Comparison of ENCODE assay signal across 9 cellular contexts in genomic region chr6:683742-684440, GRCh38. TPM values are rescaled to one million over a fixed set of nuclear protein-coding genes. Genes with fewer than 3 reads are reported as not detected.
DNase-seq lines count a peak whose midpoint lies in the region; ATAC-seq and TF ChIP-seq lines count a peak whose summit lies in the region.
"Had no signal": no experiment of that assay in that cellular context is flagged by ENCODE, and none has a peak within 500 bp of the region (broad histone marks: within the 10 kb centered on the region; RNA-seq: fewer than 3 reads in every experiment).

No MANE protein-coding gene starts in this region.

- no peak for TF ChIP-seq POLR2A in suprapubic skin (IDR thresholded peaks at IDR 0.05)

- peaks cover 31% of the 10 kb centered on the region for H3K4me1 Mint-ChIP-seq in activated T-helper 2 cell treated with anti-CD3 and anti-CD28 coated beads, Interferon-gamma antibody, Interleukin-2, Interleukin-4, amounts not matched to agents 10 μg/mL and 5 μg/mL and 100 μg/mL, durations not matched to agents 14 hours and 24 hours and 36 hours (ENCODE audit: low read depth)

- H3K9me3 ChIP-seq in Karpas-422 (ENCODE audit: low read length) (no peaks in the 10 kb centered on the region), iPS-18a (ENCODE audit: control insufficient read depth, low read depth, low read length) (no peaks in the 10 kb centered on the region), suprapubic skin (no peaks in the 10 kb centered on the region)

- TF ChIP-seq CTCF in suprapubic skin (IDR thresholded peaks at IDR 0.05): no peak

- intact Hi-C loops in activated T-helper 2 cell treated with anti-CD3 and anti-CD28 coated beads, Interferon-gamma antibody, Interleukin-2, Interleukin-4, amounts not matched to agents 10 μg/mL and 5 μg/mL and 100 μg/mL, durations not matched to agents 14 hours and 24 hours and 36 hours (cut with micrococcal nuclease): loop anchor here (1.0 kb wide), 1 partner anchor 8 kb away; no protein-coding TSS in a partner anchor

- H4K20me1 ChIP-seq in Karpas-422 (ENCODE audit: insufficient read depth, low read depth, low read length): peaks cover 41% of the 10 kb centered on the region

- H3K27me3 ChIP-seq in Karpas-422 (ENCODE audit: low read length) (no peaks in the 10 kb centered on the region), iPS-18a (ENCODE audit: control insufficient read depth, insufficient read depth, low read length) (no peaks in the 10 kb centered on the region), suprapubic skin (no peaks in the 10 kb centered on the region)

- H3K4me3 ChIP-seq in Karpas-422 (ENCODE audit: low read length) (no peak overlapping the region), iPS-18a (ENCODE audit: low read length) (peak overlapping the region; percentile 53), suprapubic skin (peak overlapping the region; percentile 8)

- no peaks in the 10 kb centered on the region for H3K36me3 ChIP-seq in Karpas-422 (ENCODE audit: insufficient read depth, low read length)
- peaks cover 8% of the 10 kb centered on the region for H3K36me3 ChIP-seq in iPS-18a (ENCODE audit: control insufficient read depth, low read depth, low read length)
- H3K36me3 ChIP-seq in suprapubic skin: no peaks in the 10 kb centered on the region

- no peak overlapping the region for H3K27ac ChIP-seq in Karpas-422 (ENCODE audit: low read length)
- H3K27ac ChIP-seq in iPS-18a (ENCODE audit: low read length): peak overlapping the region; percentile 43
- H3K27ac ChIP-seq in suprapubic skin: no peak overlapping the region
- H3K27ac ChIP-seq: parathyroid adenoma had no signal

- peak overlapping the region; percentile 15 for H3K27ac Mint-ChIP-seq in activated T-helper 2 cell treated with anti-CD3 and anti-CD28 coated beads, Interferon-gamma antibody, Interleukin-2, Interleukin-4, amounts not matched to agents 10 μg/mL and 5 μg/mL and 100 μg/mL, durations not matched to agents 14 hours and 24 hours and 36 hours

- DNase-seq in DMS79 (lab: John Stamatoyannopoulos, UW) (peak; percentile 6), Karpas-422 (peak; percentile 14), suprapubic skin (ENCODE audit: low spot score in 2 of 2) (no peak), NCI-H345 treated with DMSO at 0.1 percent for 48 hours (lab: John Stamatoyannopoulos, UW; ENCODE audit: unreplicated experiment) (no peak)
- DNase-seq in activated T-helper 2 cell treated with anti-CD3 and anti-CD28 coated beads, Interferon-gamma antibody, Interleukin-2, Interleukin-4, amounts not matched to agents 10 μg/mL and 5 μg/mL and 100 μg/mL, durations not matched to agents 14 hours and 24 hours and 36 hours (ENCODE audit: low spot score): no peak

- H3K9me3 Mint-ChIP-seq in activated T-helper 2 cell treated with anti-CD3 and anti-CD28 coated beads, Interferon-gamma antibody, Interleukin-2, Interleukin-4, amounts not matched to agents 10 μg/mL and 5 μg/mL and 100 μg/mL, durations not matched to agents 14 hours and 24 hours and 36 hours: no peaks in the 10 kb centered on the region

- no peak overlapping the region for H3K9ac ChIP-seq in Karpas-422 (ENCODE audit: low read length)
- H3K9ac ChIP-seq in iPS-18a (ENCODE audit: low read length): peak overlapping the region; percentile 37
- H3K9ac ChIP-seq: parathyroid adenoma had no signal

- H3K4me1 ChIP-seq in Karpas-422 (ENCODE audit: low read length) (no peaks in the 10 kb centered on the region), iPS-18a (ENCODE audit: control insufficient read depth, low read depth, low read length) (peaks cover 68% of the 10 kb centered on the region), suprapubic skin (peaks cover 5% of the 10 kb centered on the region)
- H3K4me1 ChIP-seq: parathyroid adenoma had no signal

- no peaks in the 10 kb centered on the region for H3K27me3 Mint-ChIP-seq in activated T-helper 2 cell treated with anti-CD3 and anti-CD28 coated beads, Interferon-gamma antibody, Interleukin-2, Interleukin-4, amounts not matched to agents 10 μg/mL and 5 μg/mL and 100 μg/mL, durations not matched to agents 14 hours and 24 hours and 36 hours (ENCODE audit: low read depth)

- H2AFZ ChIP-seq in Karpas-422 (ENCODE audit: low read length): no peak overlapping the region
- H2AFZ ChIP-seq: parathyroid adenoma had no signal

- 45% methylated on average over 15 of the region's 15 CpGs for WGBS in suprapubic skin

- H3K4me3 Mint-ChIP-seq in activated T-helper 2 cell treated with anti-CD3 and anti-CD28 coated beads, Interferon-gamma antibody, Interleukin-2, Interleukin-4, amounts not matched to agents 10 μg/mL and 5 μg/mL and 100 μg/mL, durations not matched to agents 14 hours and 24 hours and 36 hours (ENCODE audit: low read depth): peak overlapping the region; percentile 11

- H3K4me2 ChIP-seq in Karpas-422 (ENCODE audit: low read depth, low read length, poor library complexity, severe bottlenecking): no peak overlapping the region

- no peak for TF ChIP-seq EP300 in suprapubic skin (IDR thresholded peaks at IDR 0.05)

- ATAC-seq in HG03108 (IDR thresholded peaks at IDR 0.05; ENCODE audit: unreplicated experiment): no peak
- ATAC-seq in GM18519 (IDR thresholded peaks at IDR 0.05; ENCODE audit: low FRiP score, unreplicated experiment): no peak

- no peaks in the 10 kb centered on the region for H3K9me2 ChIP-seq in Karpas-422 (replicated peaks; ENCODE audit: insufficient read depth, low read length)

- H3K36me3 Mint-ChIP-seq in activated T-helper 2 cell treated with anti-CD3 and anti-CD28 coated beads, Interferon-gamma antibody, Interleukin-2, Interleukin-4, amounts not matched to agents 10 μg/mL and 5 μg/mL and 100 μg/mL, durations not matched to agents 14 hours and 24 hours and 36 hours (ENCODE audit: low read depth): peaks cover 27% of the 10 kb centered on the region

- H3K79me2 ChIP-seq in Karpas-422 (ENCODE audit: low read length): peaks cover 49% of the 10 kb centered on the region

RNA-seq across cellular contexts. Expression of gene EXOC2, which starts 9.0 kb away (rescaled TPM):
- 17.6 and 26.6 TPM in 2 replicates for total RNA-seq in Karpas-422 (2014; rRNA removed; shearing (Covaris generic); ENCODE audit: low replicate concordance)
- 53.3 and 53.9 TPM in 2 replicates for total RNA-seq in activated T-helper 2 cell treated with anti-CD3 and anti-CD28 coated beads, Interferon-gamma antibody, Interleukin-2, Interleukin-4, amounts not matched to agents 10 μg/mL and 5 μg/mL and 100 μg/mL, durations not matched to agents 14 hours and 24 hours and 36 hours
- total RNA-seq in suprapubic skin: 10 to 100 TPM; 17.7 to 28.1 (median 20.3) TPM

RNA-seq across cellular contexts. Expression of gene HUS1B, which starts 27.0 kb away (rescaled TPM):
- total RNA-seq in Karpas-422 (2014; rRNA removed; shearing (Covaris generic); ENCODE audit: low replicate concordance): 0.30 and 2.2 TPM in 2 replicates
- total RNA-seq in activated T-helper 2 cell treated with anti-CD3 and anti-CD28 coated beads, Interferon-gamma antibody, Interleukin-2, Interleukin-4, amounts not matched to agents 10 μg/mL and 5 μg/mL and 100 μg/mL, durations not matched to agents 14 hours and 24 hours and 36 hours: 1.6 and 1.8 TPM in 2 replicates
- 1 to 10 TPM in 3 of 4 donors, under 1 TPM in 1; 0.68 to 8.8 (median 3.1) TPM for total RNA-seq in suprapubic skin

Comparison
In these comparisons a context has a peak if more than half of its experiments do, and no peak if none do; other contexts are left out.
1. DNase-seq: peak in DMS79 (single experiment) and Karpas-422 (single experiment); none in activated T-helper 2 cell treated with anti-CD3 and anti-CD28 coated beads, Interferon-gamma antibody, Interleukin-2, Interleukin-4, amounts not matched to agents 10 μg/mL and 5 μg/mL and 100 μg/mL, durations not matched to agents 14 hours and 24 hours and 36 hours (single experiment), suprapubic skin (0 of 2) and NCI-H345 treated with DMSO at 0.1 percent for 48 hours (single experiment).